In genomic region chr1:45300669-45300997, GRCh38 we compare ENCODE assay signal across 1 cellular context.
TF ChIP-seq lines count a peak whose summit lies in the region.

No MANE protein-coding gene starts in this region.

TF ChIP-seq in K562, 482 proteins besides CTCF, POLR2A, EP300 and RAD21:
- TF ChIP-seq UBTF (IDR thresholded peaks at IDR 0.05; ENCODE audit: borderline replicate concordance in 1 of 2, low read depth in 2 of 2, low read length in 2 of 2), result 0 out of 4 replicates have a peak, but pooled peaks of 1 of the 2 experiments have one; percentile 7
- peak; percentile 92 for TF ChIP-seq ZNF512 (tag; IDR thresholded peaks at IDR 0.05)
- no peak for TF ChIP-seq BACH1 (tag; IDR thresholded peaks at IDR 0.05)
- TF ChIP-seq HINFP (tag; conservative IDR thresholded peaks at IDR 0.05; ENCODE audit: low read depth), result 0 out of 2 replicates have a peak, but pooled peaks have one; percentile 18
- TF ChIP-seq FOXA1 (IDR thresholded peaks at IDR 0.05; ENCODE audit: borderline replicate concordance), result 0 out of 2 replicates have a peak, but pooled peaks have one; percentile 10
- no peak for TF ChIP-seq MAFF (IDR thresholded peaks at IDR 0.05; ENCODE audit: low read length)
- no peak for TF ChIP-seq ELF1 (tag; IDR thresholded peaks at IDR 0.05)
TF ChIP-seq in K562: peak in this region for 4.
